Comparison of ENCODE assay signal across 21 cellular contexts in genomic region chr2:32780961-32781360, GRCh38.
"Had no signal": no experiment of that assay in that cellular context is flagged by ENCODE, and none has a peak within 500 bp of the region (broad histone marks: within the 10 kb centered on the region; RNA-seq: fewer than 3 reads in every experiment).

No MANE protein-coding gene starts in this region.

- H3K4me3 ChIP-seq: esophagus muscularis mucosa, hepatocyte, psoas muscle, right lobe of liver, tibial artery, upper lobe of left lung, uterus had no signal

- H3K9ac ChIP-seq: parathyroid adenoma had no signal

- H3K4me1 ChIP-seq: parathyroid adenoma, right lobe of liver, tibial artery, upper lobe of left lung, uterus had no signal

- H3K36me3 ChIP-seq: uterus had no signal

- ATAC-seq: left lobe of liver; naive thymus-derived CD4-positive, alpha-beta T cell; psoas muscle; right lobe of liver; stimulated activated memory B cell treated with anti-CD40 and anti-IgM and Interleukin-4, amounts not matched to agents 10 μg/mL and 1 μg/mL and 100 μg/mL, for 72 hours had no signal

- H3K79me2 ChIP-seq: hepatocyte, parathyroid adenoma had no signal

- DNase-seq: effector memory CD4-positive, alpha-beta T cell; foreskin melanocyte; head of caudate nucleus; mammary epithelial cell; naive thymus-derived CD4-positive, alpha-beta T cell; nephron progenitor cell; psoas muscle; retina; right lobe of liver; stimulated activated CD4-positive, alpha-beta T cell treated with anti-CD3 and anti-CD28 coated beads, Interleukin-4, amount 100 ng/mL, for 1 hour; tibial artery; upper lobe of left lung; uterus had no signal

- H3K27me3 ChIP-seq: esophagus muscularis mucosa, hepatocyte, right lobe of liver, tibial artery, upper lobe of left lung, uterus had no signal

- H3K27ac ChIP-seq: epithelial cell of prostate, esophagus muscularis mucosa, hepatocyte, parathyroid adenoma, psoas muscle, right lobe of liver, tibial artery, upper lobe of left lung, uterus had no signal

- H3K4me2 ChIP-seq: hepatocyte had no signal

- H2AFZ ChIP-seq: hepatocyte, parathyroid adenoma had no signal

- FAIRE-seq: endometrium, islet of Langerhans had no signal
